8 cellular contexts compared by ENCODE assay signal in the genomic region with DNA sequence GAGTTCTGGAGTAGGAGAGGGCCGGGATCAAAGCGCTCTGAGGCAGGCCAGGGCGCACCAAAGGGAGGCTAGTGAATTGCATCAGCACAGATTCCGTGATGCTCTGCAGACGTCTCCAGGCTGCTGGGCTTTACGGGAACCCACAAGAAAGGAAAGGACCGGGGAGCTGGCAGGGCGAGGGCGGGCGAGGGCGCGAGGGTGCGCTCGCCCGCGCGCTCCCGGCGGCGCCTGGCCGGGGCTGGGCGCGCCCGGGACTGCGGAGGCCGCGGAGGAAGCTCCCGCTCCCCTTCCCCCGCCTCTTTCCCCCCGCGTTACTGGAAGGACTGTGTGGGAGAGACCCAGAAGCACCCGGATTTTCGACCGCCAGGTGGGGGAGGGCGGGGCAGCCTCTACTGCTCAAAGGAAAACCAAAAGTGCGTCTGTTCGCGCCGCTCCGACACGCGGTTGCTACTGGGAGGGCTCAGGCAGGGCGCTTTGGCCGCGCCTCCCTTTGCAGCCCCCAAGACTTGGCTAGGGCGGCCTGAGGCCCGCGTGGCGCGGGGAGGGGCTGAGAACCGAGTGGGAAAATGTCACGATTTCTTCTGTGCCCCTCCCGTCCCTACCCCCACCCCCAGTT. TPM values are rescaled to one million over a fixed set of nuclear protein-coding genes. Genes with fewer than 3 reads are reported as not detected.
DNase-seq lines count a peak whose midpoint lies in the region; ATAC-seq and TF ChIP-seq lines count a peak whose summit lies in the region.

No MANE protein-coding gene starts in this region.

- intact Hi-C loops in dendritic cell treated with granulocyte-macrophage colony-stimulating factor and Interleukin-4, amounts not matched to agents 40 ng/mL and 50 ng/mL, for 4 days (cut with micrococcal nuclease), result loop anchor here (1.0 to 5.0 kb wide), 3 partner anchors 31 to 498 kb away; a partner anchor contains a TSS

- H3K9me3 Mint-ChIP-seq in dendritic cell treated with granulocyte-macrophage colony-stimulating factor and Interleukin-4, amounts not matched to agents 40 ng/mL and 50 ng/mL, for 4 days, result no peaks in the 10 kb centered on the region

- no peak for TF ChIP-seq CTCF in liver (IDR thresholded peaks at IDR 0.05; ENCODE audit: low read depth, low read length, missing input control)

- peaks cover 0 to 20% (median 7%) of the 10 kb centered on the region in 11 experiments; a peak in 8 of 22 replicates for H3K27me3 ChIP-seq in BLaER1 treated with 17β-estradiol and CSF1 and Interleukin-3, amounts not matched to agents 10 nM and 100 nM
- no peaks in the 10 kb centered on the region for H3K27me3 ChIP-seq in liver (ENCODE audit: control insufficient read depth in 4 of 4, insufficient read depth in 4 of 4, low read length in 3 of 4)

- DNase-seq in NCI-H345 (lab: John Stamatoyannopoulos, UW), result peak; percentile 77
- DNase-seq in activated CD4-positive, alpha-beta T cell treated with anti-CD3 and anti-CD28 coated beads, Interleukin-2, amount 50 U/mL, for 4 hours, result peak; percentile 96 to 98
- peak; percentile 87 to 92 for DNase-seq in stimulated activated CD4-positive, alpha-beta T cell treated with anti-CD3 and anti-CD28 coated beads, Interleukin-2, amount 100 ng/mL, for 48 hours

- H3K4me1 Mint-ChIP-seq in dendritic cell treated with granulocyte-macrophage colony-stimulating factor and Interleukin-4, amounts not matched to agents 40 ng/mL and 50 ng/mL, for 4 days (ENCODE audit: low read depth), result peaks cover 22% of the 10 kb centered on the region

- peaks cover 12% of the 10 kb centered on the region for H3K27me3 Mint-ChIP-seq in dendritic cell treated with granulocyte-macrophage colony-stimulating factor and Interleukin-4, amounts not matched to agents 40 ng/mL and 50 ng/mL, for 4 days

- H3K27ac ChIP-seq in BLaER1 treated with 17β-estradiol and CSF1 and Interleukin-3, amounts not matched to agents 10 nM and 100 nM, result peak overlapping the region; percentile 94 to 99 (median 98)
- peak overlapping the region; percentile 93 to 99 for H3K27ac ChIP-seq in liver (ENCODE audit: low read depth in 1 of 2, low read length in 2 of 2)

- H3K4me1 ChIP-seq in BLaER1 treated with 17β-estradiol and CSF1 and Interleukin-3, amounts not matched to agents 10 nM and 100 nM, result peaks cover 14 to 33% (median 24%) of the 10 kb centered on the region in 10 experiments
- H3K4me1 ChIP-seq in liver (ENCODE audit: control insufficient read depth in 4 of 4, insufficient read depth in 4 of 4, low read length in 3 of 4), result peaks cover 2 to 13% (median 6%) of the 10 kb centered on the region in 4 donors

- H3K36me3 Mint-ChIP-seq in dendritic cell treated with granulocyte-macrophage colony-stimulating factor and Interleukin-4, amounts not matched to agents 40 ng/mL and 50 ng/mL, for 4 days (ENCODE audit: low read depth), result no peaks in the 10 kb centered on the region

- no peak for TF ChIP-seq RAD21 in liver (IDR thresholded peaks at IDR 0.05)

- peaks cover 0 to 13% (median 0%) of the 10 kb centered on the region in 11 experiments; a peak in 5 of 22 replicates for H3K9me3 ChIP-seq in BLaER1 treated with 17β-estradiol and CSF1 and Interleukin-3, amounts not matched to agents 10 nM and 100 nM (replicated peaks in 1 of 11)
- H3K9me3 ChIP-seq in liver (ENCODE audit: control insufficient read depth in 4 of 4, low read length in 3 of 4), result no peaks in the 10 kb centered on the region

- H3K4me3 ChIP-seq in BLaER1 treated with 17β-estradiol and CSF1 and Interleukin-3, amounts not matched to agents 10 nM and 100 nM, result peak overlapping the region; percentile 90 to 100 (median 96)
- H3K4me3 ChIP-seq in liver (ENCODE audit: low read depth in 1 of 3, low read length in 3 of 3), result peak overlapping the region; percentile 56 to 76 (median 70)

- peak overlapping the region; percentile 82 for H3K4me3 Mint-ChIP-seq in dendritic cell treated with granulocyte-macrophage colony-stimulating factor and Interleukin-4, amounts not matched to agents 40 ng/mL and 50 ng/mL, for 4 days

- H3K4me2 ChIP-seq in BLaER1 treated with 17β-estradiol and CSF1 and Interleukin-3, amounts not matched to agents 10 nM and 100 nM, result peak overlapping the region; percentile 83 to 99 (median 98)

- H3K27ac Mint-ChIP-seq in dendritic cell treated with granulocyte-macrophage colony-stimulating factor and Interleukin-4, amounts not matched to agents 40 ng/mL and 50 ng/mL, for 4 days, result no peak overlapping the region

- H3K36me3 ChIP-seq in BLaER1 treated with 17β-estradiol and CSF1 and Interleukin-3, amounts not matched to agents 10 nM and 100 nM, result peaks cover 0 to 17% (median 12%) of the 10 kb centered on the region in 11 experiments; a peak in 16 of 22 replicates
- no peaks in the 10 kb centered on the region for H3K36me3 ChIP-seq in liver (ENCODE audit: control insufficient read depth in 4 of 4, insufficient read depth in 3 of 4, low read depth in 1 of 4, low read length in 3 of 4)

- H4K20me1 ChIP-seq in BLaER1 treated with 17β-estradiol and CSF1 and Interleukin-3, amounts not matched to agents 10 nM and 100 nM, result peaks cover 17 to 25% (median 22%) of the 10 kb centered on the region in 11 experiments

- peak; percentile 30 for ATAC-seq in GM21528 (IDR thresholded peaks at IDR 0.05; ENCODE audit: low FRiP score, unreplicated experiment)
- ATAC-seq in HG02970 (IDR thresholded peaks at IDR 0.05; ENCODE audit: low FRiP score, unreplicated experiment), result no peak

- H3K9ac ChIP-seq in BLaER1 treated with 17β-estradiol and CSF1 and Interleukin-3, amounts not matched to agents 10 nM and 100 nM, result peak overlapping the region; percentile 94 to 100 (median 98)
- H3K9ac ChIP-seq in liver (ENCODE audit: low read depth in 1 of 2, low read length in 2 of 2), result peak overlapping the region; percentile 23 to 82

- under 1% methylated on average over 53 of the region's 53 CpGs for WGBS in liver

TF ChIP-seq in liver, 16 proteins besides CTCF, POLR2A, EP300 and RAD21:
- TF ChIP-seq TAF1 (conservative IDR thresholded peaks at IDR 0.05) (no peak), FOXA2 (IDR thresholded peaks at IDR 0.05) (no peak)
- TF ChIP-seq, protein P1, sequence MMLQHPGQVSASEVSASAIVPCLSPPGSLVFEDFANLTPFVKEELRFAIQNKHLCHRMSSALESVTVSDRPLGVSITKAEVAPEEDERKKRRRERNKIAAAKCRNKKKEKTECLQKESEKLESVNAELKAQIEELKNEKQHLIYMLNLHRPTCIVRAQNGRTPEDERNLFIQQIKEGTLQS (IDR thresholded peaks at IDR 0.05), result peak; percentile 42
- TF ChIP-seq, protein P2, sequence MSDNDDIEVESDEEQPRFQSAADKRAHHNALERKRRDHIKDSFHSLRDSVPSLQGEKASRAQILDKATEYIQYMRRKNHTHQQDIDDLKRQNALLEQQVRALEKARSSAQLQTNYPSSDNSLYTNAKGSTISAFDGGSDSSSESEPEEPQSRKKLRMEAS (IDR thresholded peaks at IDR 0.05), result peak; percentile 49

RNA-seq across cellular contexts. Expression of a gene that starts 2.3 kb away (rescaled TPM):
- 10 to 100 TPM in 1 of 2 donors, 1 to 10 TPM in 1; 2.0 to 10.7 TPM for total RNA-seq in liver
- polyA plus RNA-seq in liver, result 1 to 10 TPM; 1.9 to 3.1 TPM
